ENCODE assay signal across 7 cellular contexts in genomic region chr5:1524799-1525623, GRCh38. TPM values are rescaled to one million over a fixed set of nuclear protein-coding genes. Genes with fewer than 3 reads are reported as not detected.
A peak's percentile ranks its signal among the peaks of the same experiment; 100 is the strongest.
DNase-seq lines count a peak whose midpoint lies in the region; ATAC-seq and TF ChIP-seq lines count a peak whose summit lies in the region.

No MANE protein-coding gene starts in this region.

- no peak for TF ChIP-seq POLR2A in stomach (IDR thresholded peaks at IDR 0.05)
- TF ChIP-seq POLR2A in prostate gland (IDR thresholded peaks at IDR 0.05), result no peak

- intact Hi-C loops in left colon (cut with DNase I, micrococcal nuclease), result no loop called here
- intact Hi-C loops in stomach (cut with DNase I; ENCODE audit: low total_unique reads), result no loop called here
- intact Hi-C loops in prostate gland (cut with DNase I), result no loop called here

- H3K9me3 Mint-ChIP-seq in HFFc6, result no peaks in the 10 kb centered on the region
- H3K9me3 Mint-ChIP-seq in activated CD4-positive, alpha-beta memory T cell treated with anti-CD3 and anti-CD28 coated beads, Interleukin-2, amount 10 ng/mL, durations not matched to agents 7 days and 5 days, result no peaks in the 10 kb centered on the region

- ATAC-seq in left colon, result no peak
- ATAC-seq in GM18520 (IDR thresholded peaks at IDR 0.05; ENCODE audit: unreplicated experiment), result no peak

- no peak for TF ChIP-seq CTCF in HFFc6 (IDR thresholded peaks at IDR 0.05)
- TF ChIP-seq CTCF in stomach (IDR thresholded peaks at IDR 0.05), result no peak
- no peak for TF ChIP-seq CTCF in prostate gland (IDR thresholded peaks at IDR 0.05)

- 87 to 93% (median 91%) methylated on average over 15 to 20 of the region's 20 CpGs for WGBS in stomach, 5 donors
- 94% methylated on average over 20 of the region's 20 CpGs for WGBS in prostate gland

- no peak overlapping the region for H3K4me3 Mint-ChIP-seq in HFFc6
- peak overlapping the region; percentile 43 for H3K4me3 Mint-ChIP-seq in activated CD4-positive, alpha-beta memory T cell treated with anti-CD3 and anti-CD28 coated beads, Interleukin-2, amount 10 ng/mL, durations not matched to agents 7 days and 5 days

- DNase-seq in HFFc6 (no peak), left colon (peak; percentile 23 to 25), stomach (peak; percentile 23), DMS114 treated with DMSO at 0.1 percent for 48 hours (lab: John Stamatoyannopoulos, UW; ENCODE audit: unreplicated experiment) (no peak), prostate gland (ENCODE audit: low spot score) (no peak)
- no peak for DNase-seq in activated CD4-positive, alpha-beta memory T cell treated with anti-CD3 and anti-CD28 coated beads, Interleukin-2, amount 10 ng/mL, durations not matched to agents 7 days and 5 days

- H3K27me3 ChIP-seq in stomach (no peaks in the 10 kb centered on the region), prostate gland (replicated peaks; ENCODE audit: insufficient read depth) (no peaks in the 10 kb centered on the region)

- H3K36me3 ChIP-seq in stomach (peaks cover 0 to 12% (median 8%) of the 10 kb centered on the region in 4 donors), prostate gland (no peaks in the 10 kb centered on the region)

- H3K4me1 ChIP-seq in stomach (peaks cover 14 to 28% (median 25%) of the 10 kb centered on the region in 4 donors), prostate gland (replicated peaks) (peaks cover 8% of the 10 kb centered on the region)

- peak overlapping the region; percentile 64; the same call in 1 of the 2 replicates for H3K27ac Mint-ChIP-seq in HFFc6
- no peak overlapping the region for H3K27ac Mint-ChIP-seq in activated CD4-positive, alpha-beta memory T cell treated with anti-CD3 and anti-CD28 coated beads, Interleukin-2, amount 10 ng/mL, durations not matched to agents 7 days and 5 days

- H3K4me3 ChIP-seq in stomach, result peak overlapping the region in 1 of 4 donors; percentile 86
- no peak overlapping the region for H3K4me3 ChIP-seq in prostate gland

- TF ChIP-seq EP300 in stomach (IDR thresholded peaks at IDR 0.05), result no peak

- H3K27me3 Mint-ChIP-seq in HFFc6 (ENCODE audit: insufficient read depth), result peaks cover 16% of the 10 kb centered on the region
- H3K27me3 Mint-ChIP-seq in activated CD4-positive, alpha-beta memory T cell treated with anti-CD3 and anti-CD28 coated beads, Interleukin-2, amount 10 ng/mL, durations not matched to agents 7 days and 5 days, result peaks cover 5% of the 10 kb centered on the region

- 0 out of 2 replicates have a peak, but pooled peaks cover 5% of the 10 kb centered on the region for H3K36me3 Mint-ChIP-seq in HFFc6 (ENCODE audit: low read depth)
- peaks cover 12% of the 10 kb centered on the region for H3K36me3 Mint-ChIP-seq in activated CD4-positive, alpha-beta memory T cell treated with anti-CD3 and anti-CD28 coated beads, Interleukin-2, amount 10 ng/mL, durations not matched to agents 7 days and 5 days (ENCODE audit: low read depth)

- POLR2A ChIA-PET in activated CD4-positive, alpha-beta memory T cell treated with anti-CD3 and anti-CD28 coated beads, Interleukin-2, amount 10 ng/mL, durations not matched to agents 7 days and 5 days (lab: Charles Lee), result interaction anchor here (1.1 to 2.2 kb wide), 4 partner anchors 8 to 109 kb away, joined by 4 to 17 read pairs (median 6); no protein-coding TSS in a partner anchor

- H3K4me1 Mint-ChIP-seq in HFFc6 (ENCODE audit: low read depth), result peaks cover 15% of the 10 kb centered on the region
- H3K4me1 Mint-ChIP-seq in activated CD4-positive, alpha-beta memory T cell treated with anti-CD3 and anti-CD28 coated beads, Interleukin-2, amount 10 ng/mL, durations not matched to agents 7 days and 5 days, result peaks cover 23% of the 10 kb centered on the region

- H3K9me3 ChIP-seq in stomach (no peaks in the 10 kb centered on the region), prostate gland (no peaks in the 10 kb centered on the region)

- H3K27ac ChIP-seq in stomach, result peak overlapping the region in 1 of 5 donors; percentile 94
- H3K27ac ChIP-seq in prostate gland, result no peak overlapping the region

- CTCF ChIA-PET in activated CD4-positive, alpha-beta memory T cell treated with anti-CD3 and anti-CD28 coated beads, Interleukin-2, amount 10 ng/mL, durations not matched to agents 7 days and 5 days (lab: Charles Lee), result no interaction called here

RNA-seq across cellular contexts. Expression of gene LPCAT1, which starts 1.3 kb away (rescaled TPM):
- 10 to 100 TPM; 37.5 to 53.5 (median 44.1) TPM for total RNA-seq in HFFc6 (2021; fragmentation: NEBNext Ultra II Directional; extraction: Animal tissue kit (Norgen Biotek cat#: 25700))
- 10 to 100 TPM; 68.7 to 71.4 TPM for total RNA-seq in activated CD4-positive, alpha-beta memory T cell treated with anti-CD3 and anti-CD28 coated beads, Interleukin-2, amount 10 ng/mL, durations not matched to agents 7 days and 5 days
- total RNA-seq in left colon (10 to 100 TPM; 13.8 to 16.7 TPM), stomach (100 to 1,000 TPM in 1 of 5 donors, 10 to 100 TPM in 4; 13.4 to 229 (median 17.4) TPM), prostate gland (10 to 100 TPM; 22.6 to 23.9 TPM)
- 10 to 100 TPM in 2 of 3 donors, 1 to 10 TPM in 1; 5.2 to 11.8 (median 11.6) TPM for polyA plus RNA-seq in stomach

Comparison
In these comparisons a context has a peak if more than half of its experiments do, and no peak if none do; other contexts are left out.
1. DNase-seq: peak in left colon (2 of 2) and stomach (single experiment); none in HFFc6 (single experiment), activated CD4-positive, alpha-beta memory T cell treated with anti-CD3 and anti-CD28 coated beads, Interleukin-2, amount 10 ng/mL, durations not matched to agents 7 days and 5 days (single experiment), DMS114 treated with DMSO at 0.1 percent for 48 hours (single experiment) and prostate gland (single experiment).